ENCODE assay signal across 8 cellular contexts in genomic region chr6:41920921-41921711, GRCh38. TPM values are rescaled to one million over a fixed set of nuclear protein-coding genes. Genes with fewer than 3 reads are reported as not detected.
DNase-seq lines count a peak whose midpoint lies in the region; ATAC-seq lines count a peak whose summit lies in the region.

Gene BYSL (plus strand): TSS chr6:41921499. CDS start chr6:41921563, 64 bp downstream.
Gene MED20 (minus strand): TSS chr6:41921139. CDS start chr6:41921018, 121 bp downstream.

- peak within 1 kb of the TSS; percentile 94 for H3K9ac ChIP-seq in mesenchymal stem cell (ENCODE audit: low read length)

- H3K4me2 ChIP-seq in mesenchymal stem cell (ENCODE audit: low read length, poor library complexity, severe bottlenecking) = peak within 1 kb of the TSS; percentile 92

- peak within 1 kb of the TSS in 1 of 2 experiments; percentile 96 for H3K14ac ChIP-seq in mesenchymal stem cell (ENCODE audit: low read length in 2 of 2)

- peaks cover 41 to 47% of the 10 kb centered on the region in 2 donors for H3K4me1 Mint-ChIP-seq in effector memory CD8-positive, alpha-beta T cell (ENCODE audit: low read depth in 2 of 2)

- peak within 1 kb of the TSS; percentile 80 to 86 for H3K4me3 ChIP-seq in mesenchymal stem cell (ENCODE audit: insufficient read depth in 1 of 2, low read depth in 1 of 2, low read length in 2 of 2)

- DNase-seq in Caki2 (ENCODE audit: low read depth) (peak; percentile 97), HT1080 (ENCODE audit: low read depth) (peak; percentile 95), NOMO-1 (lab: John Stamatoyannopoulos, UW; ENCODE audit: unreplicated experiment in 2 of 2) (peak; percentile 93 to 94), mesenchymal stem cell (peak; percentile 97)
- peak; percentile 87 to 89 for DNase-seq in activated CD8-positive, alpha-beta memory T cell treated with anti-CD3 and anti-CD28 coated beads for 4 hours (ENCODE audit: low read depth in 2 of 2)
- DNase-seq in effector memory CD8-positive, alpha-beta T cell = peak; percentile 93 to 96 (median 94)
- DNase-seq in stimulated activated CD8-positive, alpha-beta memory T cell treated with anti-CD3 and anti-CD28 coated beads, Interleukin-12 subunit alpha, Interleukin-12 subunit beta, amount 100 ng/mL, for 4 hours (ENCODE audit: low read depth) = peak; percentile 88

- H3K27me3 ChIP-seq in mesenchymal stem cell (ENCODE audit: control insufficient read depth in 1 of 2, insufficient read depth in 1 of 2, low read length in 2 of 2) = no peaks in the 10 kb centered on the region

- H3K18ac ChIP-seq in mesenchymal stem cell (ENCODE audit: low read depth in 1 of 2, low read length in 2 of 2) = peak within 1 kb of the TSS; percentile 95 to 98

- H4K8ac ChIP-seq in mesenchymal stem cell (ENCODE audit: low read length) = peak within 1 kb of the TSS; percentile 97

- peaks cover 6% of the 10 kb centered on the region for H3K79me1 ChIP-seq in mesenchymal stem cell (replicated peaks; ENCODE audit: low read length, poor library complexity, severe bottlenecking)

- H2AFZ ChIP-seq in mesenchymal stem cell (ENCODE audit: low read depth, low read length) = peak within 1 kb of the TSS; percentile 83

- H3K4me3 Mint-ChIP-seq in effector memory CD8-positive, alpha-beta T cell = peak within 1 kb of the TSS; percentile 97 to 98

- whole genome bisulfite sequencing in mesenchymal stem cell = under 1% methylated on average over 55 of the region's 55 CpGs

- no peak within 1 kb of the TSS for H2AK5ac ChIP-seq in mesenchymal stem cell (ENCODE audit: low read length, severe bottlenecking)

- H3K36me3 Mint-ChIP-seq in effector memory CD8-positive, alpha-beta T cell (ENCODE audit: insufficient read depth) = peaks cover 31% of the 10 kb centered on the region

- no peaks in the 10 kb centered on the region for H3K27me3 Mint-ChIP-seq in effector memory CD8-positive, alpha-beta T cell

- peak within 1 kb of the TSS; percentile 100 for H3K27ac ChIP-seq in mesenchymal stem cell (ENCODE audit: low read length, poor library complexity, severe bottlenecking)

- H3K23ac ChIP-seq in mesenchymal stem cell (ENCODE audit: low read length in 2 of 2) = peak within 1 kb of the TSS in 1 of 2 experiments; percentile 68

- H2BK120ac ChIP-seq in mesenchymal stem cell (ENCODE audit: low read depth, low read length) = no peak within 1 kb of the TSS

- H3K9me3 ChIP-seq in mesenchymal stem cell (ENCODE audit: control insufficient read depth, low read length) = no peaks in the 10 kb centered on the region

- H2BK15ac ChIP-seq in mesenchymal stem cell (ENCODE audit: low read depth, poor library complexity, severe bottlenecking) = peak within 1 kb of the TSS; percentile 95

- H2BK5ac ChIP-seq in mesenchymal stem cell (ENCODE audit: low read depth, low read length, poor library complexity, severe bottlenecking) = peak within 1 kb of the TSS; percentile 46

- no peaks in the 10 kb centered on the region for H3K9me3 Mint-ChIP-seq in effector memory CD8-positive, alpha-beta T cell

- H3K36me3 ChIP-seq in mesenchymal stem cell (ENCODE audit: control insufficient read depth in 1 of 2, insufficient read depth in 2 of 2, low read depth in 1 of 2, low read length in 2 of 2) = peaks cover 6 to 21% of the 10 kb centered on the region in 2 experiments

- peak within 1 kb of the TSS; percentile 46 to 96 for H3K4ac ChIP-seq in mesenchymal stem cell (ENCODE audit: low read depth in 1 of 2, low read length in 2 of 2)

- in situ Hi-C loops in Caki2 (cut with HindIII; ENCODE audit: low pct_unique_long_range_greater_than_20kb, low sequenced_read_pairs) = no loop called here

- H4K91ac ChIP-seq in mesenchymal stem cell (ENCODE audit: low read length) = peak within 1 kb of the TSS; percentile 78

- peak; percentile 86 for ATAC-seq in GM21360 (IDR thresholded peaks at IDR 0.05; ENCODE audit: unreplicated experiment)
- peak; percentile 95 for ATAC-seq in effector memory CD8-positive, alpha-beta T cell (replicated peaks)

- peaks cover 11% of the 10 kb centered on the region for H3K4me1 ChIP-seq in mesenchymal stem cell (ENCODE audit: control insufficient read depth, insufficient read depth, low read depth, low read length)

- H2BK12ac ChIP-seq in mesenchymal stem cell (ENCODE audit: low read length in 2 of 2) = no peak within 1 kb of the TSS

- peak within 1 kb of the TSS; percentile 95 to 98 for H3K27ac Mint-ChIP-seq in effector memory CD8-positive, alpha-beta T cell

RNA-seq across cellular contexts. Expression of gene BYSL, which starts in this region (rescaled TPM):
- total RNA-seq in Caki2 (2014; rRNA removed; shearing (Covaris generic); ENCODE audit: low replicate concordance) = 139 and 161 TPM in 2 replicates
- 38.4 and 60.0 TPM in 2 replicates for total RNA-seq in HT1080 (2014; rRNA removed; shearing (Covaris generic))
- polyA plus RNA-seq in HT1080 (2015; cell fraction: cytosol; rRNA removed) = 29.8 and 30.1 TPM in 2 replicates
- polyA plus RNA-seq in HT1080 (2015; cell fraction: nucleus; rRNA removed) = 32.1 and 41.2 TPM in 2 replicates
- 11.3 TPM for polyA plus RNA-seq in mesenchymal stem cell (2013, experiment 1 of 2)
- 11.6 TPM for polyA plus RNA-seq in mesenchymal stem cell (2013, experiment 2 of 2)

RNA-seq across cellular contexts. Expression of gene MED20, which starts in this region (rescaled TPM):
- 24.5 and 37.1 TPM in 2 replicates for total RNA-seq in Caki2 (2014; rRNA removed; shearing (Covaris generic); ENCODE audit: low replicate concordance)
- total RNA-seq in HT1080 (2014; rRNA removed; shearing (Covaris generic)) = 23.7 and 24.2 TPM in 2 replicates
- 27.8 and 29.9 TPM in 2 replicates for polyA plus RNA-seq in HT1080 (2015; cell fraction: cytosol; rRNA removed)
- 38.5 and 39.8 TPM in 2 replicates for polyA plus RNA-seq in HT1080 (2015; cell fraction: nucleus; rRNA removed)
- polyA plus RNA-seq in mesenchymal stem cell (2013, experiment 1 of 2) = 13.5 TPM
- 13.6 TPM for polyA plus RNA-seq in mesenchymal stem cell (2013, experiment 2 of 2)

Comparison
In these comparisons a context has a peak if more than half of its experiments do, and no peak if none do; other contexts are left out.
1. Peak in every context shown above with its lines: DNase-seq, ATAC-seq, H3K4me3 ChIP-seq and H3K27ac ChIP-seq.